ENCODE assay signal across 10 cellular contexts in the genomic region with DNA sequence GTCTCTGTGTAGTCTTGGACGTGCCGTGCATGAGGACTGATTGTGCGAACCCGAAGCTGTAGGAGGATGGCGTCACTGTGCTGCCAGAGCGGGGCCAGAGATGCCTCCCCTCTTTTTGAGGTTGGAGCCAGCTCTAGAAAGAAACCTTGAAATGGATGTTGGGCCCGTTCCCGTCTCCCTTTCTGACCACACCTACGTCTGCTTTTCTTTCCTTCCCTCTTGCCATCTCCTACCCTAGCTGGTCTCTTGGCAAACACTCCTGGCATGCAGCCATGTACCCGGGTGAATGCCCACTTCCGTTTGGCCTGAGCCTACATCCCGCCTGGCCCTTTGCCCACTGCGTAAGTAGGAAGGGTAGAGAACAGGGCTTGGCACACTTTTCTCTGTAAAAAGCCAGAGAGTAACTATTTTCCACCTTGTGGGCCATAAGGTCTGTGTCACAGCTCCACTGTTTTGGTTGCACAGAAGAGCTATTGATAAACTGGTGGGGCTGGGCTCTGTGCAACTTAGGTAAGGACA. TPM values are rescaled to one million over a fixed set of nuclear protein-coding genes. Genes with fewer than 3 reads are reported as not detected.
DNase-seq lines count a peak whose midpoint lies in the region; ATAC-seq and TF ChIP-seq lines count a peak whose summit lies in the region.
"Had no signal": no experiment of that assay in that cellular context is flagged by ENCODE, and none has a peak within 500 bp of the region (broad histone marks: within the 10 kb centered on the region; RNA-seq: fewer than 3 reads in every experiment).

No MANE protein-coding gene starts in this region.

- no peaks in the 10 kb centered on the region for H3K36me3 Mint-ChIP-seq in activated CD4-positive, alpha-beta T cell treated with anti-CD3 and anti-CD28 coated beads, Interleukin-2, amount 10 ng/mL, durations not matched to agents 7 days and 5 days (ENCODE audit: low read depth)

- peaks cover 46% of the 10 kb centered on the region for H3K36me3 ChIP-seq in skeletal muscle satellite cell (ENCODE audit: insufficient read depth, low read length)

- peaks cover 0 to 11% of the 10 kb centered on the region in 2 donors for H3K9me3 Mint-ChIP-seq in stimulated activated naive CD8-positive, alpha-beta T cell treated with anti-CD3 and anti-CD28 coated beads, Interleukin-15, amount 100 ng/mL, for 72 hours
- H3K9me3 Mint-ChIP-seq in activated CD4-positive, alpha-beta T cell treated with anti-CD3 and anti-CD28 coated beads, Interleukin-2, amount 10 ng/mL, durations not matched to agents 7 days and 5 days = peaks cover 3% of the 10 kb centered on the region
- H3K9me3 Mint-ChIP-seq: activated CD8-positive, alpha-beta T cell treated with anti-CD3 and anti-CD28 coated beads for 36 hours had no signal

- no peaks in the 10 kb centered on the region for H3K27me3 ChIP-seq in skeletal muscle satellite cell (ENCODE audit: control insufficient read depth, insufficient read depth, low read length)

- TF ChIP-seq EP300 in Ishikawa (IDR thresholded peaks at IDR 0.05; ENCODE audit: borderline replicate concordance) = peak; percentile 96

- POLR2A ChIA-PET in activated CD4-positive, alpha-beta T cell treated with anti-CD3 and anti-CD28 coated beads, Interleukin-2, amount 10 ng/mL, durations not matched to agents 7 days and 5 days (lab: Charles Lee) = no interaction called here

- no peaks in the 10 kb centered on the region for H3K4me1 Mint-ChIP-seq in stimulated activated naive CD8-positive, alpha-beta T cell treated with anti-CD3 and anti-CD28 coated beads, Interleukin-15, amount 100 ng/mL, for 72 hours
- H3K4me1 Mint-ChIP-seq in activated CD4-positive, alpha-beta T cell treated with anti-CD3 and anti-CD28 coated beads, Interleukin-2, amount 10 ng/mL, durations not matched to agents 7 days and 5 days = no peaks in the 10 kb centered on the region

- DNase-seq in amygdala (lab: John Stamatoyannopoulos, UW) (peak in 52 of 56 donors; percentile 20 to 94 (median 61)), hippocampal formation (lab: John Stamatoyannopoulos, UW) (peak; percentile 49 to 60), NCI-H146 treated with DMSO at 0.1 percent for 48 hours (lab: John Stamatoyannopoulos, UW; ENCODE audit: unreplicated experiment) (no peak)
- no peak for DNase-seq in stimulated activated naive CD8-positive, alpha-beta T cell treated with anti-CD3 and anti-CD28 coated beads, Interleukin-15, amount 100 ng/mL, for 72 hours
- DNase-seq in activated CD4-positive, alpha-beta T cell treated with anti-CD3 and anti-CD28 coated beads, Interleukin-2, amount 10 ng/mL, durations not matched to agents 7 days and 5 days = no peak
- DNase-seq: activated CD8-positive, alpha-beta T cell treated with anti-CD3 and anti-CD28 coated beads for 36 hours; NCI-H1436 treated with DMSO at 0.1 percent for 48 hours had no signal

- CTCF ChIA-PET in activated CD4-positive, alpha-beta T cell treated with anti-CD3 and anti-CD28 coated beads, Interleukin-2, amount 10 ng/mL, durations not matched to agents 7 days and 5 days (lab: Charles Lee) = no interaction called here

- no peak for ATAC-seq in stimulated activated naive CD8-positive, alpha-beta T cell treated with anti-CD3 and anti-CD28 coated beads, Interleukin-15, amount 100 ng/mL, for 72 hours
- no peak for ATAC-seq in GM18519 (IDR thresholded peaks at IDR 0.05; ENCODE audit: low FRiP score, unreplicated experiment)
- ATAC-seq: activated CD8-positive, alpha-beta T cell treated with anti-CD3 and anti-CD28 coated beads for 36 hours had no signal

- H3K4me3 ChIP-seq in skeletal muscle satellite cell (ENCODE audit: low read length) = peak overlapping the region; percentile 32

- TF ChIP-seq RAD21 in Ishikawa (IDR thresholded peaks at IDR 0.05; ENCODE audit: low read depth) = peak; percentile 3; the same call in 1 of the 2 replicates

- no peak overlapping the region for H3K4me3 Mint-ChIP-seq in stimulated activated naive CD8-positive, alpha-beta T cell treated with anti-CD3 and anti-CD28 coated beads, Interleukin-15, amount 100 ng/mL, for 72 hours
- no peak overlapping the region for H3K4me3 Mint-ChIP-seq in activated CD4-positive, alpha-beta T cell treated with anti-CD3 and anti-CD28 coated beads, Interleukin-2, amount 10 ng/mL, durations not matched to agents 7 days and 5 days
- H3K4me3 Mint-ChIP-seq: activated CD8-positive, alpha-beta T cell treated with anti-CD3 and anti-CD28 coated beads for 36 hours had no signal

- H3K4me2 ChIP-seq in skeletal muscle satellite cell (ENCODE audit: low read length) = peak overlapping the region; percentile 63

- H3K27ac Mint-ChIP-seq in stimulated activated naive CD8-positive, alpha-beta T cell treated with anti-CD3 and anti-CD28 coated beads, Interleukin-15, amount 100 ng/mL, for 72 hours = no peak overlapping the region
- no peak overlapping the region for H3K27ac Mint-ChIP-seq in activated CD4-positive, alpha-beta T cell treated with anti-CD3 and anti-CD28 coated beads, Interleukin-2, amount 10 ng/mL, durations not matched to agents 7 days and 5 days
- H3K27ac Mint-ChIP-seq: activated CD8-positive, alpha-beta T cell treated with anti-CD3 and anti-CD28 coated beads for 36 hours had no signal

- H3K4me1 ChIP-seq in skeletal muscle satellite cell (ENCODE audit: control insufficient read depth, insufficient read depth, low read length) = peaks cover 55% of the 10 kb centered on the region

- H3K9me3 ChIP-seq in skeletal muscle satellite cell (replicated peaks; ENCODE audit: low read length) = no peaks in the 10 kb centered on the region

- peaks cover 20% of the 10 kb centered on the region for H3K27me3 Mint-ChIP-seq in stimulated activated naive CD8-positive, alpha-beta T cell treated with anti-CD3 and anti-CD28 coated beads, Interleukin-15, amount 100 ng/mL, for 72 hours
- peaks cover 12% of the 10 kb centered on the region for H3K27me3 Mint-ChIP-seq in activated CD4-positive, alpha-beta T cell treated with anti-CD3 and anti-CD28 coated beads, Interleukin-2, amount 10 ng/mL, durations not matched to agents 7 days and 5 days

- H3K9ac ChIP-seq in skeletal muscle satellite cell (ENCODE audit: low read depth, low read length) = peak overlapping the region; percentile 61

TF ChIP-seq in Ishikawa, 13 proteins besides CTCF, POLR2A, EP300 and RAD21:
- TF ChIP-seq TCF12 (IDR thresholded peaks at IDR 0.05; ENCODE audit: low read depth) (peak; percentile 93), EGR1 (IDR thresholded peaks at IDR 0.05) (no peak), NFIC (IDR thresholded peaks at IDR 0.05) (peak; percentile 100), TEAD4 (IDR thresholded peaks at IDR 0.05) (peak; percentile 75), FOXM1 (IDR thresholded peaks at IDR 0.05; ENCODE audit: borderline replicate concordance, low read depth) (peak; percentile 83)
- TF ChIP-seq, protein P1, sequence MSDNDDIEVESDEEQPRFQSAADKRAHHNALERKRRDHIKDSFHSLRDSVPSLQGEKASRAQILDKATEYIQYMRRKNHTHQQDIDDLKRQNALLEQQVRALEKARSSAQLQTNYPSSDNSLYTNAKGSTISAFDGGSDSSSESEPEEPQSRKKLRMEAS (IDR thresholded peaks at IDR 0.05) = peak; percentile 34; the same call in 1 of the 2 replicates
- TF ChIP-seq, protein P2, sequence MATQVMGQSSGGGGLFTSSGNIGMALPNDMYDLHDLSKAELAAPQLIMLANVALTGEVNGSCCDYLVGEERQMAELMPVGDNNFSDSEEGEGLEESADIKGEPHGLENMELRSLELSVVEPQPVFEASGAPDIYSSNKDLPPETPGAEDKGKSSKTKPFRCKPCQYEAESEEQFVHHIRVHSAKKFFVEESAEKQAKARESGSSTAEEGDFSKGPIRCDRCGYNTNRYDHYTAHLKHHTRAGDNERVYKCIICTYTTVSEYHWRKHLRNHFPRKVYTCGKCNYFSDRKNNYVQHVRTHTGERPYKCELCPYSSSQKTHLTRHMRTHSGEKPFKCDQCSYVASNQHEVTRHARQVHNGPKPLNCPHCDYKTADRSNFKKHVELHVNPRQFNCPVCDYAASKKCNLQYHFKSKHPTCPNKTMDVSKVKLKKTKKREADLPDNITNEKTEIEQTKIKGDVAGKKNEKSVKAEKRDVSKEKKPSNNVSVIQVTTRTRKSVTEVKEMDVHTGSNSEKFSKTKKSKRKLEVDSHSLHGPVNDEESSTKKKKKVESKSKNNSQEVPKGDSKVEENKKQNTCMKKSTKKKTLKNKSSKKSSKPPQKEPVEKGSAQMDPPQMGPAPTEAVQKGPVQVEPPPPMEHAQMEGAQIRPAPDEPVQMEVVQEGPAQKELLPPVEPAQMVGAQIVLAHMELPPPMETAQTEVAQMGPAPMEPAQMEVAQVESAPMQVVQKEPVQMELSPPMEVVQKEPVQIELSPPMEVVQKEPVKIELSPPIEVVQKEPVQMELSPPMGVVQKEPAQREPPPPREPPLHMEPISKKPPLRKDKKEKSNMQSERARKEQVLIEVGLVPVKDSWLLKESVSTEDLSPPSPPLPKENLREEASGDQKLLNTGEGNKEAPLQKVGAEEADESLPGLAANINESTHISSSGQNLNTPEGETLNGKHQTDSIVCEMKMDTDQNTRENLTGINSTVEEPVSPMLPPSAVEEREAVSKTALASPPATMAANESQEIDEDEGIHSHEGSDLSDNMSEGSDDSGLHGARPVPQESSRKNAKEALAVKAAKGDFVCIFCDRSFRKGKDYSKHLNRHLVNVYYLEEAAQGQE (IDR thresholded peaks at IDR 0.05; ENCODE audit: low read depth) = no peak

RNA-seq across cellular contexts. Expression of a gene that starts 37.4 kb away (rescaled TPM):
- 28.9 and 35.2 TPM in 2 replicates for total RNA-seq in skeletal muscle satellite cell (2012; rRNA removed)
- not detected for total RNA-seq in activated CD4-positive, alpha-beta T cell treated with anti-CD3 and anti-CD28 coated beads, Interleukin-2, amount 10 ng/mL, durations not matched to agents 7 days and 5 days

Comparison
In these comparisons a context has a peak if more than half of its experiments do, and no peak if none do; other contexts are left out.
1. DNase-seq: peak in amygdala (52 of 56) and hippocampal formation (2 of 2); none in NCI-H146 treated with DMSO at 0.1 percent for 48 hours (single experiment), stimulated activated naive CD8-positive, alpha-beta T cell treated with anti-CD3 and anti-CD28 coated beads, Interleukin-15, amount 100 ng/mL, for 72 hours (0 of 2) and activated CD4-positive, alpha-beta T cell treated with anti-CD3 and anti-CD28 coated beads, Interleukin-2, amount 10 ng/mL, durations not matched to agents 7 days and 5 days (single experiment).